9 cellular contexts compared by ENCODE assay signal in genomic region chr20:63567382-63568169, GRCh38. TPM values are rescaled to one million over a fixed set of nuclear protein-coding genes. Genes with fewer than 3 reads are reported as not detected.
DNase-seq lines count a peak whose midpoint lies in the region; ATAC-seq, FAIRE-seq and TF ChIP-seq lines count a peak whose summit lies in the region.
"Had no signal": no experiment of that assay in that cellular context is flagged by ENCODE, and none has a peak within 500 bp of the region (broad histone marks: within the 10 kb centered on the region; RNA-seq: fewer than 3 reads in every experiment).

No MANE protein-coding gene starts in this region.

- H3K27ac ChIP-seq in layer of hippocampus (ENCODE audit: low read depth, low read length) (peak overlapping the region; percentile 4), GM23338 (ENCODE audit: low read depth) (no peak overlapping the region)

- H3K4me3 Mint-ChIP-seq in activated CD4-positive, alpha-beta T cell treated with anti-CD3 and anti-CD28 coated beads, Interleukin-2, amount 10 ng/mL, durations not matched to agents 24 days and 14 days = peak overlapping the region; percentile 76
- H3K4me3 Mint-ChIP-seq in GM23338 = no peak overlapping the region

- H3F3A ChIP-seq in GM23338 (replicated peaks; ENCODE audit: low read depth) = no peaks in the 10 kb centered on the region

- H2AFZ ChIP-seq in GM23338 = no peak overlapping the region

- H3K4me1 ChIP-seq in GM23338 (ENCODE audit: insufficient read depth) = no peaks in the 10 kb centered on the region

- peak; percentile 98 for FAIRE-seq in GM19239 (lab: Jason Lieb, UNC)

- intact Hi-C loops in activated CD4-positive, alpha-beta T cell treated with anti-CD3 and anti-CD28 coated beads, Interleukin-2, amount 10 ng/mL, durations not matched to agents 24 days and 14 days (cut with micrococcal nuclease) = no loop called here

- peaks cover 18% of the 10 kb centered on the region for H3K36me3 Mint-ChIP-seq in activated CD4-positive, alpha-beta T cell treated with anti-CD3 and anti-CD28 coated beads, Interleukin-2, amount 10 ng/mL, durations not matched to agents 24 days and 14 days (ENCODE audit: low read depth)
- no peaks in the 10 kb centered on the region for H3K36me3 Mint-ChIP-seq in GM23338 (ENCODE audit: low read depth)

- H3K27me3 ChIP-seq in layer of hippocampus (ENCODE audit: control insufficient read depth, insufficient read depth, low read length) (no peaks in the 10 kb centered on the region), GM23338 (ENCODE audit: insufficient read depth) (no peaks in the 10 kb centered on the region)

- H3K79me2 ChIP-seq in GM23338 (replicated peaks; ENCODE audit: insufficient read depth) = no peaks in the 10 kb centered on the region

- peak; percentile 59 for ATAC-seq in HG03342 (IDR thresholded peaks at IDR 0.05; ENCODE audit: unreplicated experiment)
- no peak for ATAC-seq in GM23338

- no peak overlapping the region for H3K4me3 ChIP-seq in GM23338

- peak overlapping the region; percentile 72 for H3K27ac Mint-ChIP-seq in activated CD4-positive, alpha-beta T cell treated with anti-CD3 and anti-CD28 coated beads, Interleukin-2, amount 10 ng/mL, durations not matched to agents 24 days and 14 days
- H3K27ac Mint-ChIP-seq in GM23338 = no peak overlapping the region

- no peak for TF ChIP-seq CTCF in GM23338 (conservative IDR thresholded peaks at IDR 0.05; ENCODE audit: low read depth in 2 of 2)

- H3K36me3 ChIP-seq in GM23338 (ENCODE audit: insufficient read depth) = no peaks in the 10 kb centered on the region

- H3K4me2 ChIP-seq in GM23338 = no peak overlapping the region

- no peaks in the 10 kb centered on the region for H3K27me3 Mint-ChIP-seq in activated CD4-positive, alpha-beta T cell treated with anti-CD3 and anti-CD28 coated beads, Interleukin-2, amount 10 ng/mL, durations not matched to agents 24 days and 14 days
- no peaks in the 10 kb centered on the region for H3K27me3 Mint-ChIP-seq in GM23338 (ENCODE audit: insufficient read depth, low read depth, poor library complexity)

- peak; percentile 72 for DNase-seq in GM19239 (ENCODE audit: insufficient read length, low spot score)
- DNase-seq in activated CD4-positive, alpha-beta T cell treated with anti-CD3 and anti-CD28 coated beads, Interleukin-2, amount 10 ng/mL, durations not matched to agents 24 days and 14 days = peak; percentile 87
- DNase-seq in amniotic stem cell (lab: John Stamatoyannopoulos, UW) = no peak
- no peak for DNase-seq in effector CD4-positive, alpha-beta T cell
- DNase-seq in GM23338 (ENCODE audit: low spot score) = no peak
- no peak for DNase-seq in NCI-H187 treated with DMSO at 0.1 percent for 48 hours (lab: John Stamatoyannopoulos, UW)

- H3K4me1 Mint-ChIP-seq in activated CD4-positive, alpha-beta T cell treated with anti-CD3 and anti-CD28 coated beads, Interleukin-2, amount 10 ng/mL, durations not matched to agents 24 days and 14 days = peaks cover 19% of the 10 kb centered on the region
- H3K4me1 Mint-ChIP-seq in GM23338 = no peaks in the 10 kb centered on the region

- no peaks in the 10 kb centered on the region for H3K9me2 ChIP-seq in GM23338 (ENCODE audit: insufficient read depth)

- no peaks in the 10 kb centered on the region for H4K20me1 ChIP-seq in GM23338 (replicated peaks; ENCODE audit: insufficient read depth)

- H3K9me3 Mint-ChIP-seq in activated CD4-positive, alpha-beta T cell treated with anti-CD3 and anti-CD28 coated beads, Interleukin-2, amount 10 ng/mL, durations not matched to agents 24 days and 14 days = no peaks in the 10 kb centered on the region
- H3K9me3 Mint-ChIP-seq in GM23338 = no peaks in the 10 kb centered on the region

TF ChIP-seq in GM23338, 12 proteins besides CTCF, POLR2A, EP300 and RAD21 (continues in another document):
- TF ChIP-seq NANOG (IDR thresholded peaks at IDR 0.05; ENCODE audit: borderline replicate concordance) = no peak
- no peak for TF ChIP-seq CREB1 (CRISPR knock-in tag; IDR thresholded peaks at IDR 0.05; ENCODE audit: low read depth)
- TF ChIP-seq EZH2phosphoT487 (IDR thresholded peaks at IDR 0.05; ENCODE audit: unreplicated experiment) = no peak
- no peak for TF ChIP-seq REST (IDR thresholded peaks at IDR 0.05; ENCODE audit: unreplicated experiment)
- TF ChIP-seq POLR2AphosphoS5 (IDR thresholded peaks at IDR 0.05; ENCODE audit: low read depth) = no peak
- no peak for TF ChIP-seq EZH2 (IDR thresholded peaks at IDR 0.05; ENCODE audit: low read depth, unreplicated experiment)
- no peak for TF ChIP-seq ZNF114 (CRISPR knock-in tag; IDR thresholded peaks at IDR 0.05)
- no peak for TF ChIP-seq ETS1 (IDR thresholded peaks at IDR 0.05)
- TF ChIP-seq ZNF331 (CRISPR knock-in tag; IDR thresholded peaks at IDR 0.05; ENCODE audit: low read depth) = no peak
- TF ChIP-seq JUNB (IDR thresholded peaks at IDR 0.05; ENCODE audit: unreplicated experiment) = no peak

RNA-seq across cellular contexts. Expression of gene HELZ2, which starts 6.5 kb away (rescaled TPM):
- 13.7 and 15.9 TPM in 2 replicates for total RNA-seq in activated CD4-positive, alpha-beta T cell treated with anti-CD3 and anti-CD28 coated beads, Interleukin-2, amount 10 ng/mL, durations not matched to agents 24 days and 14 days
- 39.6 and 48.9 TPM in 2 replicates for total RNA-seq in GM23338 (2014; rRNA removed; shearing (Covaris generic))
- polyA plus RNA-seq in GM23338 (2016; fragmentation: Nextera tagmentation; extraction: Ambion mirVana) = 4.6 and 5.2 TPM in 2 replicates

RNA-seq across cellular contexts. Expression of gene FNDC11, which starts 13.6 kb away (rescaled TPM):
- total RNA-seq in activated CD4-positive, alpha-beta T cell treated with anti-CD3 and anti-CD28 coated beads, Interleukin-2, amount 10 ng/mL, durations not matched to agents 24 days and 14 days = 0.12 and 0.16 TPM in 2 replicates
- 5.3 and 6.5 TPM in 2 replicates for total RNA-seq in GM23338 (2014; rRNA removed; shearing (Covaris generic))
- polyA plus RNA-seq in GM23338 (2016; fragmentation: Nextera tagmentation; extraction: Ambion mirVana) = 3.4 and 3.5 TPM in 2 replicates

RNA-seq across cellular contexts. Expression of gene SRMS, which starts 20.0 kb away (rescaled TPM):
- total RNA-seq in activated CD4-positive, alpha-beta T cell treated with anti-CD3 and anti-CD28 coated beads, Interleukin-2, amount 10 ng/mL, durations not matched to agents 24 days and 14 days = not detected in 2 replicates
- 0.50 and 0.59 TPM in 2 replicates for total RNA-seq in GM23338 (2014; rRNA removed; shearing (Covaris generic))
- polyA plus RNA-seq in GM23338 (2016; fragmentation: Nextera tagmentation; extraction: Ambion mirVana) = 0.23 TPM in 1 of 2 replicates, not detected in the other
- total RNA-seq: LHCN-M2 had no signal

RNA-seq across cellular contexts. Expression of gene PTK6, which starts 30.4 kb away (rescaled TPM):
- 0.19 and 0.35 TPM in 2 replicates for total RNA-seq in activated CD4-positive, alpha-beta T cell treated with anti-CD3 and anti-CD28 coated beads, Interleukin-2, amount 10 ng/mL, durations not matched to agents 24 days and 14 days
- total RNA-seq in GM23338 (2014; rRNA removed; shearing (Covaris generic)) = 0.28 TPM in 1 of 2 replicates, not detected in the other
- 0.07 TPM in 1 of 2 replicates, not detected in the other for polyA plus RNA-seq in GM23338 (2016; fragmentation: Nextera tagmentation; extraction: Ambion mirVana)

RNA-seq across cellular contexts. Expression of gene PPDPF, which starts 47.0 kb away (rescaled TPM):
- 125 and 130 TPM in 2 replicates for total RNA-seq in activated CD4-positive, alpha-beta T cell treated with anti-CD3 and anti-CD28 coated beads, Interleukin-2, amount 10 ng/mL, durations not matched to agents 24 days and 14 days
- 117 and 141 TPM in 2 replicates for total RNA-seq in GM23338 (2014; rRNA removed; shearing (Covaris generic))
- 83.9 and 92.9 TPM in 2 replicates for polyA plus RNA-seq in GM23338 (2016; fragmentation: Nextera tagmentation; extraction: Ambion mirVana)

Comparison
In these comparisons a context has a peak if more than half of its experiments do, and no peak if none do; other contexts are left out.
1. DNase-seq: peak in GM19239 (single experiment) and activated CD4-positive, alpha-beta T cell treated with anti-CD3 and anti-CD28 coated beads, Interleukin-2, amount 10 ng/mL, durations not matched to agents 24 days and 14 days (single experiment); none in amniotic stem cell (single experiment), effector CD4-positive, alpha-beta T cell (single experiment), GM23338 (single experiment) and NCI-H187 treated with DMSO at 0.1 percent for 48 hours (single experiment).